In the genomic region with DNA sequence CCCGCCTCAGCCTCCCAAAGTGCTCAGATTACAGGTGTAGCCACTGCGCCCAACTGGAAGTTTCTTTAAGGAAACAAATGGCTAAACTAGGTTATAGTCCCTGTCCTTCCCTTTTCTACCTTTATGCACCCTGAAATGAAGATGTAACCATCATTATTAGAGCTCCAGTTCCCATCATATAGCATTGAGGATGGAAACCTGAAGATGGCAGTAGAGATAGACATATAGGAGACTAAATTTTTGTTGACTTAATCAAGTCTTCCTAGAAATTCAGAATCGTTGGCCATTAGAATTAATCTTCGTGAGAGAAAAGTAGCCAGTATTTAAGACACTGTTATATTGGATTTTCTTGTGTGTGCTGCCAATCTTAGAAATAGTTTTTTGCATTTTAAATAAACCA, we compare ENCODE assay signal across 20 cellular contexts.
A peak's percentile ranks its signal among the peaks of the same experiment; 100 is the strongest.
DNase-seq lines count a peak whose midpoint lies in the region; ATAC-seq and TF ChIP-seq lines count a peak whose summit lies in the region.
"Had no signal": no experiment of that assay in that cellular context is flagged by ENCODE, and none has a peak within 500 bp of the region (broad histone marks: within the 10 kb centered on the region; RNA-seq: fewer than 3 reads in every experiment).

No MANE protein-coding gene starts in this region.

- H3K4me3 ChIP-seq in BE2C (ENCODE audit: low read depth, low read length) (no peak overlapping the region), choroid plexus epithelial cell (ENCODE audit: low read depth, low read length) (no peak overlapping the region)
- H3K4me3 ChIP-seq: hepatocyte, lung, thoracic aorta had no signal

- TF ChIP-seq CTCF in BE2C (IDR thresholded peaks at IDR 0.05; ENCODE audit: low read depth, low read length) (0 out of 2 replicates have a peak, but pooled peaks have one; percentile 10), choroid plexus epithelial cell (conservative IDR thresholded peaks at IDR 0.05; ENCODE audit: low read depth, low read length) (no peak)

- ATAC-seq in GM19463 (IDR thresholded peaks at IDR 0.05; ENCODE audit: unreplicated experiment) (no peak), HG03097 (IDR thresholded peaks at IDR 0.05; ENCODE audit: low FRiP score, unreplicated experiment) (no peak)
- ATAC-seq: esophagus mucosa; stimulated activated memory B cell treated with anti-CD40 and anti-IgM and Interleukin-4, amounts not matched to agents 10 μg/mL and 1 μg/mL and 100 μg/mL, for 72 hours had no signal

- DNase-seq in BE2C (no peak), HT1080 (ENCODE audit: low read depth) (peak; percentile 3), NCI-H748 treated with DMSO at 0.1 percent for 48 hours (lab: John Stamatoyannopoulos, UW) (peak; percentile 13), choroid plexus epithelial cell (ENCODE audit: low read depth) (peak; percentile 7), NCI-H82 (lab: John Stamatoyannopoulos, UW) (no peak), anterior cingulate cortex (lab: John Stamatoyannopoulos, UW) (no peak)
- DNase-seq: activated CD4-positive, alpha-beta T cell treated with anti-CD3 and anti-CD28 coated beads, Interleukin-2, amount 50 U/mL, for 1 hour; effector memory CD4-positive, alpha-beta T cell; foreskin melanocyte; NCI-H1105 treated with DMSO at 0.1 percent for 48 hours; NCI-H524 treated with DMSO at 0.1 percent for 48 hours; stimulated activated CD4-positive, alpha-beta T cell treated with anti-CD3 and anti-CD28 coated beads, Interleukin-1b, Interleukin-23, amount 100 ng/mL, for 48 hours had no signal

- no peaks in the 10 kb centered on the region for H3K4me1 ChIP-seq in BE2C

- no peaks in the 10 kb centered on the region for H3K27me3 ChIP-seq in BE2C
- H3K27me3 ChIP-seq: hepatocyte, neutrophil had no signal

- H3K36me3 ChIP-seq in BE2C, result no peaks in the 10 kb centered on the region
- H3K36me3 ChIP-seq: neutrophil, thoracic aorta had no signal

- no peaks in the 10 kb centered on the region for H3K9me3 ChIP-seq in BE2C
- H3K9me3 ChIP-seq: neutrophil, thoracic aorta had no signal

Comparison
In these comparisons a context has a peak if more than half of its experiments do, and no peak if none do; other contexts are left out.
1. DNase-seq: peak in HT1080 (single experiment), NCI-H748 treated with DMSO at 0.1 percent for 48 hours (single experiment) and choroid plexus epithelial cell (single experiment); none in BE2C (single experiment), NCI-H82 (single experiment) and anterior cingulate cortex (0 of 58).